ENCODE assay signal across 11 cellular contexts in genomic region chr7:111047595-111047994, GRCh38. TPM values are rescaled to one million over a fixed set of nuclear protein-coding genes. Genes with fewer than 3 reads are reported as not detected.
"Had no signal": no experiment of that assay in that cellular context is flagged by ENCODE, and none has a peak within 500 bp of the region (broad histone marks: within the 10 kb centered on the region; RNA-seq: fewer than 3 reads in every experiment).

No MANE protein-coding gene starts in this region.

- DNase-seq: GM23248, GOT3, H7, HFFc6, KBM-7 had no signal

- H3K4me3 Mint-ChIP-seq: HFFc6, IgD-negative memory B cell had no signal

- H3K27me3 Mint-ChIP-seq: IgD-negative memory B cell had no signal

- H3K27ac ChIP-seq: GM23248, HL-60, KMS-11 had no signal

- H3K36me3 ChIP-seq: HAP-1 had no signal

- H3K9me3 Mint-ChIP-seq: HFFc6 had no signal

- ATAC-seq: HCT116 had no signal

- H3K27ac Mint-ChIP-seq: HFFc6, IgD-negative memory B cell had no signal

- H3K9ac ChIP-seq: GM23248, KMS-11 had no signal

- H3K4me3 ChIP-seq: GM23248, HAP-1 had no signal

- H3K4me1 Mint-ChIP-seq: IgD-negative memory B cell had no signal

- H3K36me3 Mint-ChIP-seq: IgD-negative memory B cell had no signal

- H3K9me3 ChIP-seq: HAP-1 had no signal

RNA-seq across cellular contexts. Expression of gene LRRN3, which starts 43.3 kb away (rescaled TPM):
- total RNA-seq: HT1080 had no signal
